In genomic region chr12:13000935-13001724, GRCh38 we compare ENCODE assay signal across 8 cellular contexts. TPM values are rescaled to one million over a fixed set of nuclear protein-coding genes. Genes with fewer than 3 reads are reported as not detected.
DNase-seq lines count a peak whose midpoint lies in the region; ATAC-seq, FAIRE-seq and TF ChIP-seq lines count a peak whose summit lies in the region.

No MANE protein-coding gene starts in this region.

- H3K79me2 ChIP-seq in neural cell (replicated peaks; ENCODE audit: insufficient read depth, low read length) = no peaks in the 10 kb centered on the region

- no TSS peak for BruUV-seq in Panc1 (replicated peaks; lab: Mats Ljungman, UMichigan)

- TF ChIP-seq EP300 in neural cell (conservative IDR thresholded peaks at IDR 0.05; ENCODE audit: poor library complexity, severe bottlenecking) = no peak

- no peaks in the 10 kb centered on the region; the same call in none of the 2 replicates for H3K4me1 ChIP-seq in Panc1 (ENCODE audit: control insufficient read depth, insufficient read depth, low read length)

- peak overlapping the region; percentile 94 for H3K4me2 ChIP-seq in neural cell (ENCODE audit: low read length)

- in situ Hi-C loops in Panc1 (cut with HindIII; ENCODE audit: low pct_unique_long_range_greater_than_20kb, low sequenced_read_pairs) = no loop called here

- H3K9me2 ChIP-seq in neural cell (ENCODE audit: insufficient read depth, low read length) = no peaks in the 10 kb centered on the region

- H3K4me3 ChIP-seq in Panc1 (ENCODE audit: low read depth in 2 of 2, low read length in 2 of 2) (peak overlapping the region; percentile 71 to 72), neural cell (ENCODE audit: low read length) (peak overlapping the region; percentile 84)

- H3K36me3 ChIP-seq in Panc1 (ENCODE audit: control insufficient read depth, insufficient read depth, low read length) (no peaks in the 10 kb centered on the region), neural cell (ENCODE audit: insufficient read depth, low read length) (no peaks in the 10 kb centered on the region)

- H4K20me1 ChIP-seq in neural cell (ENCODE audit: insufficient read depth) = no peaks in the 10 kb centered on the region

- no peaks in the 10 kb centered on the region for H3K9me3 ChIP-seq in Panc1 (ENCODE audit: control insufficient read depth, insufficient read depth, low read depth, low read length)
- no peaks in the 10 kb centered on the region for H3K9me3 ChIP-seq in neural cell (ENCODE audit: low read length)

- H3K27me3 ChIP-seq in Panc1 (ENCODE audit: control insufficient read depth, insufficient read depth, low read length) = no peaks in the 10 kb centered on the region
- no peaks in the 10 kb centered on the region for H3K27me3 ChIP-seq in neural cell (ENCODE audit: insufficient read depth, low read depth, low read length)

- peak overlapping the region; percentile 56 for H2AFZ ChIP-seq in neural cell (ENCODE audit: low read depth, low read length)

- no peaks in the 10 kb centered on the region for H3F3A ChIP-seq in neural cell (ENCODE audit: insufficient read depth, low read length, poor library complexity, severe bottlenecking)

- POLR2A ChIA-PET in Panc1 (lab: Charles Lee) = no interaction called here

- peak overlapping the region; percentile 65 for H3K9ac ChIP-seq in neural cell (ENCODE audit: low read length)

- peak; percentile 28 for ATAC-seq in HG02885 (IDR thresholded peaks at IDR 0.05; ENCODE audit: poor library complexity, unreplicated experiment)
- ATAC-seq in Panc1 = peak; percentile 54
- no peak for ATAC-seq in HG03442 (IDR thresholded peaks at IDR 0.05; ENCODE audit: unreplicated experiment)

- no peak for TF ChIP-seq RAD21 in neural cell (conservative IDR thresholded peaks at IDR 0.05)

- FAIRE-seq in frontal cortex (lab: Jason Lieb, UNC) (no peak), urothelium cell line (lab: Jason Lieb, UNC) (no peak)

- DNase-seq in DMS53 treated with DMSO at 0.1 percent for 48 hours (lab: John Stamatoyannopoulos, UW; ENCODE audit: unreplicated experiment) (peak; percentile 47), Panc1 (ENCODE audit: low read depth, low spot score) (no peak), frontal cortex (ENCODE audit: low spot score in 2 of 2) (peak; percentile 82 to 84), urothelium cell line (ENCODE audit: low spot score) (peak; percentile 93)
- DNase-seq in activated naive CD4-positive, alpha-beta T cell treated with anti-CD3 and anti-CD28 coated beads, Interleukin-2, amount 50 U/mL, for 16 hours = peak; percentile 36

- intact Hi-C loops in Panc1 (cut with micrococcal nuclease; ENCODE audit: unreplicated experiment) = no loop called here

- TF ChIP-seq CTCF in Panc1 (IDR thresholded peaks at IDR 0.05) = peak; percentile 71
- peak; percentile 35 for TF ChIP-seq CTCF in neural cell (IDR thresholded peaks at IDR 0.05; ENCODE audit: poor library complexity, severe bottlenecking)

- CTCF ChIA-PET in Panc1 (lab: Charles Lee) = no interaction called here

- H3K27ac ChIP-seq in Panc1 (ENCODE audit: low read length) (peak overlapping the region; percentile 65), neural cell (ENCODE audit: low read length) (peak overlapping the region; percentile 12)

TF ChIP-seq in neural cell, 6 proteins besides CTCF, POLR2A, EP300 and RAD21:
- TF ChIP-seq EZH2 (IDR thresholded peaks at IDR 0.05; ENCODE audit: borderline replicate concordance, insufficient read depth, low read length, poor library complexity, severe bottlenecking) = no peak
- TF ChIP-seq TAF1 (IDR thresholded peaks at IDR 0.05; ENCODE audit: low read depth) = no peak
- TF ChIP-seq MXI1 (conservative IDR thresholded peaks at IDR 0.05; ENCODE audit: poor library complexity, severe bottlenecking) = peak; percentile 25
- TF ChIP-seq, protein P1, sequence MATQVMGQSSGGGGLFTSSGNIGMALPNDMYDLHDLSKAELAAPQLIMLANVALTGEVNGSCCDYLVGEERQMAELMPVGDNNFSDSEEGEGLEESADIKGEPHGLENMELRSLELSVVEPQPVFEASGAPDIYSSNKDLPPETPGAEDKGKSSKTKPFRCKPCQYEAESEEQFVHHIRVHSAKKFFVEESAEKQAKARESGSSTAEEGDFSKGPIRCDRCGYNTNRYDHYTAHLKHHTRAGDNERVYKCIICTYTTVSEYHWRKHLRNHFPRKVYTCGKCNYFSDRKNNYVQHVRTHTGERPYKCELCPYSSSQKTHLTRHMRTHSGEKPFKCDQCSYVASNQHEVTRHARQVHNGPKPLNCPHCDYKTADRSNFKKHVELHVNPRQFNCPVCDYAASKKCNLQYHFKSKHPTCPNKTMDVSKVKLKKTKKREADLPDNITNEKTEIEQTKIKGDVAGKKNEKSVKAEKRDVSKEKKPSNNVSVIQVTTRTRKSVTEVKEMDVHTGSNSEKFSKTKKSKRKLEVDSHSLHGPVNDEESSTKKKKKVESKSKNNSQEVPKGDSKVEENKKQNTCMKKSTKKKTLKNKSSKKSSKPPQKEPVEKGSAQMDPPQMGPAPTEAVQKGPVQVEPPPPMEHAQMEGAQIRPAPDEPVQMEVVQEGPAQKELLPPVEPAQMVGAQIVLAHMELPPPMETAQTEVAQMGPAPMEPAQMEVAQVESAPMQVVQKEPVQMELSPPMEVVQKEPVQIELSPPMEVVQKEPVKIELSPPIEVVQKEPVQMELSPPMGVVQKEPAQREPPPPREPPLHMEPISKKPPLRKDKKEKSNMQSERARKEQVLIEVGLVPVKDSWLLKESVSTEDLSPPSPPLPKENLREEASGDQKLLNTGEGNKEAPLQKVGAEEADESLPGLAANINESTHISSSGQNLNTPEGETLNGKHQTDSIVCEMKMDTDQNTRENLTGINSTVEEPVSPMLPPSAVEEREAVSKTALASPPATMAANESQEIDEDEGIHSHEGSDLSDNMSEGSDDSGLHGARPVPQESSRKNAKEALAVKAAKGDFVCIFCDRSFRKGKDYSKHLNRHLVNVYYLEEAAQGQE (IDR thresholded peaks at IDR 0.05; ENCODE audit: borderline replicate concordance) = no peak
- TF ChIP-seq SMC3 (conservative IDR thresholded peaks at IDR 0.05; ENCODE audit: poor library complexity) = peak; percentile 32
- TF ChIP-seq POLR2AphosphoS5 (IDR thresholded peaks at IDR 0.05) = no peak

RNA-seq across cellular contexts. Expression of gene HEBP1, which starts 1.1 kb away (rescaled TPM):
- total RNA-seq in Panc1 (2021; ENCODE audit: unreplicated experiment) (19.3 TPM), frontal cortex (3.3 TPM)
- polyA plus RNA-seq in Panc1 (2012; ENCODE audit: insufficient read length) = 20.1 TPM
- polyA plus RNA-seq in neural cell = 1.2 and 2.0 TPM in 2 replicates
- polyA minus RNA-seq in neural cell = 0.97 and 2.0 TPM in 2 replicates

RNA-seq across cellular contexts. Expression of gene FAM234B, which starts 43.1 kb away (rescaled TPM):
- total RNA-seq in Panc1 (2021; ENCODE audit: unreplicated experiment) = 5.4 TPM
- polyA plus RNA-seq in Panc1 (2012; ENCODE audit: insufficient read length) = 4.4 TPM
- total RNA-seq in frontal cortex = 62.0 TPM
- polyA plus RNA-seq in neural cell = 20.5 and 21.1 TPM in 2 replicates
- 47.2 and 50.5 TPM in 2 replicates for polyA minus RNA-seq in neural cell

RNA-seq across cellular contexts. Expression of gene GPRC5D, which starts 49.2 kb away (rescaled TPM):
- total RNA-seq in Panc1 (2021; ENCODE audit: unreplicated experiment) = not detected
- polyA plus RNA-seq in Panc1 (2012; ENCODE audit: insufficient read length) = 0.50 TPM
- not detected for total RNA-seq in frontal cortex
- not detected in 2 replicates for polyA plus RNA-seq in neural cell
- not detected in 2 replicates for polyA minus RNA-seq in neural cell
